Comparison of ENCODE assay signal across 9 cellular contexts in the genomic region with DNA sequence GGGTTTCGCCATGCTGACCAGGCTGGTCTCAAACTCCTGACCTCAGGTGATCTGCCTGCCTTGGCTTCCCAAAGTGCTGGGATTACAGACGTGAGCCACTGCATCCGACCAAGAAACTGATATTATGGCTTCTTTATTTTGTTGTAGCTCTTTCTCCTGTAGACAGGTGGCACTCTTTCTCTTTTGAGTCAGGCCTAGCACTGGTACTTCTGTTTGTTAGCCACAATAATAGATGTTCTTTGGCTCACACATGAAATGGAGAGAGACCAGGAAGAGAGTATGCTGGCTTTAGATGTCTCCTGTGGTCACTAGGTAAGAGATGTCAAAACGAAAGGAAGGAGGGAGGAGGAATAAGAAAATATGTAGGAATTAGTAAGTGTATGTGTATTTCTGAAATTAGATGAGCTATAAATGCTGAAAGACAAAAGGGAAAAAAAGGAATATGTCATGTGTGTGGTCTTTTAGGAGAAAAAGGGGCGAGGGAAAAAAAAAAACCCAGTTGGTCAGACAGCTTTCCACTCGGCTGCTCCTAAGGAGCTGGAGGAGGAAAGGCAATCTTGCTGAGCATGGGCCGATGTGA.
A peak's percentile ranks its signal among the peaks of the same experiment; 100 is the strongest.
DNase-seq lines count a peak whose midpoint lies in the region; ATAC-seq and TF ChIP-seq lines count a peak whose summit lies in the region.
"Had no signal": no experiment of that assay in that cellular context is flagged by ENCODE, and none has a peak within 500 bp of the region (broad histone marks: within the 10 kb centered on the region; RNA-seq: fewer than 3 reads in every experiment).

No MANE protein-coding gene starts in this region.

- H3K36me3 ChIP-seq in gastroesophageal sphincter = peaks cover 4 to 79% of the 10 kb centered on the region in 2 donors

- no peak for TF ChIP-seq EP300 in gastroesophageal sphincter (IDR thresholded peaks at IDR 0.05)

- H3K27ac ChIP-seq in gastroesophageal sphincter = no peak overlapping the region
- H3K27ac ChIP-seq: SJCRH30 had no signal

- H3K4me1 ChIP-seq in gastroesophageal sphincter = peaks cover 0 to 6% (median 0%) of the 10 kb centered on the region in 3 donors
- H3K4me1 ChIP-seq: SJCRH30 had no signal

- no peak overlapping the region for H3K4me3 Mint-ChIP-seq in nephron

- H3K27me3 ChIP-seq in gastroesophageal sphincter = no peaks in the 10 kb centered on the region
- H3K27me3 ChIP-seq: SJCRH30 had no signal

- H3K9me3 Mint-ChIP-seq in nephron = no peaks in the 10 kb centered on the region

- peak; percentile 74 for DNase-seq in DMS53 (lab: John Stamatoyannopoulos, UW)
- peak; percentile 70 for DNase-seq in HuH-7 (ENCODE audit: low spot score)
- peak; percentile 34 for DNase-seq in RPMI7951 (ENCODE audit: low read depth)
- DNase-seq in epithelial cell of proximal tubule (ENCODE audit: low read depth) = no peak
- no peak for DNase-seq in T-helper 9 cell

- ATAC-seq in gastroesophageal sphincter (no peak), HG02678 (IDR thresholded peaks at IDR 0.05; ENCODE audit: unreplicated experiment) (no peak)

- TF ChIP-seq CTCF in epithelial cell of proximal tubule (conservative IDR thresholded peaks at IDR 0.05; ENCODE audit: low read depth, low read length) (peak; percentile 64), nephron (IDR thresholded peaks at IDR 0.05; ENCODE audit: unreplicated experiment in 3 of 3) (peak; percentile 50 to 67 (median 60)), gastroesophageal sphincter (IDR thresholded peaks at IDR 0.05) (peak in 2 of 4 experiments; percentile 31 to 43)

- no peak overlapping the region for H3K27ac Mint-ChIP-seq in nephron

- no peak for TF ChIP-seq POLR2A in gastroesophageal sphincter (IDR thresholded peaks at IDR 0.05)

- no peaks in the 10 kb centered on the region for H3K9me3 ChIP-seq in gastroesophageal sphincter
- H3K9me3 ChIP-seq: SJCRH30 had no signal

- WGBS in gastroesophageal sphincter (ENCODE audit: low coverage in 1 of 2), 2 donors = 76 to 82% methylated on average over 4 to 6 of the region's 7 CpGs

- H3K4me3 ChIP-seq in epithelial cell of proximal tubule (ENCODE audit: low read depth, low read length) (no peak overlapping the region), gastroesophageal sphincter (no peak overlapping the region)
- H3K4me3 ChIP-seq: SJCRH30 had no signal

- H3K27me3 Mint-ChIP-seq in nephron (ENCODE audit: low read depth) = no peaks in the 10 kb centered on the region

- peaks cover 48% of the 10 kb centered on the region for H3K36me3 Mint-ChIP-seq in nephron (ENCODE audit: low read depth)

- H3K4me1 Mint-ChIP-seq in nephron = peaks cover 9% of the 10 kb centered on the region

Comparison
In these comparisons a context has a peak if more than half of its experiments do, and no peak if none do; other contexts are left out.
1. DNase-seq: peak in DMS53 (single experiment), HuH-7 (single experiment) and RPMI7951 (single experiment); none in epithelial cell of proximal tubule (single experiment) and T-helper 9 cell (single experiment).